15 cellular contexts compared by ENCODE assay signal in the genomic region with DNA sequence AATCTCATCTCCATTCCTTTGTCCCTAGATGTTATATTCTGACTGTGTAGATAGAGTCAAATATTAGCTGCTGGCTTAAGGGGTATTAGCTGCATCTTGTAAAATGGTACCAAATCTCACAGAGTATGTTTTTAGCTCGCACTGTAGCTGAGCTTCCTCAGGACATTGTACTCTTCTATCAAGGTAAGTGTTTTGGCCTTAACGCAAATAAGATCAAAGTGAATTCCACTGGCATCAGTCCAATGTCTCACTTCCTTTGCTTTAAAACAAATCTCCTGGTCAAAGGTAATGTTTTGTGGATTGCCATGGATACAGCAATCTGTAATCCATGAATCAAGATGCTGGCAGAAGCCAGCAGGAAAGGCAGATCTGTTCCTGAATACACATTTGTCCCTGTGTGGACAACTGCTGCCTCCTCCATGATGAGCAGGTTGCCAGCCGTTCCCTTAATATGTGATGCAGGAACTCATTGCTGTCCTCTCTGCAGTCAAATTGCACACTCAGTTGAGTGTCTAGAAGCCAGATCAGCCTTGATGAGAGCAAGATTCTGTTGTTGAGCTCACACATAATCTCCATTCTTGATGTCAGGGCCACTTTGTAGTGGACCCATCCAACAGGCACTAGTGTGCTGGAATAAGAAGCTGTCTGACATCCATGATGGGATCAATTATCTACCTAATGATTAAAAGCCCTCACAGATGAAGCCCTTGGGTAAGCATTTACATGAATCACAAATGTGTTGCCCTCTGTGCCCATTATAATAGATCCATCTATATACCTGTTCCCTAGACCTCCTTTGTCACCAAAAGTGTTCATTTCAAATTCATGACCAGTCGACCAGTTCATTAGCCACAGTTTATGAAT.
DNase-seq lines count a peak whose midpoint lies in the region; TF ChIP-seq lines count a peak whose summit lies in the region.
"Had no signal": no experiment of that assay in that cellular context is flagged by ENCODE, and none has a peak within 500 bp of the region (broad histone marks: within the 10 kb centered on the region; RNA-seq: fewer than 3 reads in every experiment).

No MANE protein-coding gene starts in this region.

- no peaks in the 10 kb centered on the region for H3K36me3 Mint-ChIP-seq in activated T-helper 2 cell treated with anti-CD3 and anti-CD28 coated beads, Interferon-gamma antibody, Interleukin-2, Interleukin-4, amounts not matched to agents 10 μg/mL and 5 μg/mL and 100 μg/mL, durations not matched to agents 14 hours and 24 hours and 36 hours (ENCODE audit: low read depth)
- H3K36me3 Mint-ChIP-seq: activated naive CD4-positive, alpha-beta T cell treated with anti-CD3 and anti-CD28 coated beads, Interleukin-2, amount 10 ng/mL, durations not matched to agents 7 days and 5 days had no signal

- H3K9ac ChIP-seq in HUES6 (ENCODE audit: low read length) = peak overlapping the region; percentile 19
- H3K9ac ChIP-seq in rectal smooth muscle tissue (ENCODE audit: low read length) = no peak overlapping the region
- H3K9ac ChIP-seq: BLaER1 treated with 17β-estradiol and CSF1 and Interleukin-3, amounts not matched to agents 10 nM and 100 nM had no signal

- CTCF ChIA-PET in RWPE1 (lab: Yijun Ruan, JAX) = no interaction called here

- no peak overlapping the region for H3K27ac ChIP-seq in HUES6 (ENCODE audit: low read depth, low read length)
- H3K27ac ChIP-seq in RWPE1 = no peak overlapping the region
- no peak overlapping the region for H3K27ac ChIP-seq in rectal smooth muscle tissue (ENCODE audit: low read depth, low read length)
- H3K27ac ChIP-seq: BLaER1 treated with 17β-estradiol and CSF1 and Interleukin-3, amounts not matched to agents 10 nM and 100 nM; cardiac muscle cell; foreskin keratinocyte had no signal

- H3K36me3 ChIP-seq in HUES6 (ENCODE audit: control insufficient read depth, insufficient read depth, low read length) (no peaks in the 10 kb centered on the region), kidney epithelial cell (ENCODE audit: control insufficient read depth, insufficient read depth, low read length) (no peaks in the 10 kb centered on the region), rectal smooth muscle tissue (ENCODE audit: control insufficient read depth, insufficient read depth, low read length) (no peaks in the 10 kb centered on the region)
- H3K36me3 ChIP-seq: BLaER1 treated with 17β-estradiol and CSF1 and Interleukin-3, amounts not matched to agents 10 nM and 100 nM; cardiac muscle cell had no signal

- no peaks in the 10 kb centered on the region for H3K4me1 Mint-ChIP-seq in activated T-helper 2 cell treated with anti-CD3 and anti-CD28 coated beads, Interferon-gamma antibody, Interleukin-2, Interleukin-4, amounts not matched to agents 10 μg/mL and 5 μg/mL and 100 μg/mL, durations not matched to agents 14 hours and 24 hours and 36 hours (ENCODE audit: low read depth)
- H3K4me1 Mint-ChIP-seq: activated naive CD4-positive, alpha-beta T cell treated with anti-CD3 and anti-CD28 coated beads, Interleukin-2, amount 10 ng/mL, durations not matched to agents 7 days and 5 days had no signal

- no peaks in the 10 kb centered on the region for H3K4me1 ChIP-seq in HUES6 (ENCODE audit: control insufficient read depth, insufficient read depth, low read length)
- peaks cover 15% of the 10 kb centered on the region for H3K4me1 ChIP-seq in rectal smooth muscle tissue (ENCODE audit: control insufficient read depth, insufficient read depth, low read length)
- H3K4me1 ChIP-seq: BLaER1 treated with 17β-estradiol and CSF1 and Interleukin-3, amounts not matched to agents 10 nM and 100 nM; foreskin keratinocyte had no signal

- H3K4me3 ChIP-seq in HUES6 (ENCODE audit: low read depth, low read length) (no peak overlapping the region), kidney epithelial cell (ENCODE audit: low read depth, low read length) (no peak overlapping the region), rectal smooth muscle tissue (ENCODE audit: low read length) (peak overlapping the region; percentile 4)
- H3K4me3 ChIP-seq: BLaER1 treated with 17β-estradiol and CSF1 and Interleukin-3, amounts not matched to agents 10 nM and 100 nM; cardiac muscle cell had no signal

- H3K9me3 Mint-ChIP-seq in activated T-helper 2 cell treated with anti-CD3 and anti-CD28 coated beads, Interferon-gamma antibody, Interleukin-2, Interleukin-4, amounts not matched to agents 10 μg/mL and 5 μg/mL and 100 μg/mL, durations not matched to agents 14 hours and 24 hours and 36 hours = no peaks in the 10 kb centered on the region
- H3K9me3 Mint-ChIP-seq: activated naive CD4-positive, alpha-beta T cell treated with anti-CD3 and anti-CD28 coated beads, Interleukin-2, amount 10 ng/mL, durations not matched to agents 7 days and 5 days had no signal

- DNase-seq in RWPE1 (ENCODE audit: low spot score) (peak; percentile 8), kidney epithelial cell (ENCODE audit: low read depth) (peak; percentile 35), EL (no peak), NCI-H2029 (lab: John Stamatoyannopoulos, UW) (no peak), T-helper 1 cell (no peak)
- DNase-seq in activated T-helper 2 cell treated with anti-CD3 and anti-CD28 coated beads, Interferon-gamma antibody, Interleukin-2, Interleukin-4, amounts not matched to agents 10 μg/mL and 5 μg/mL and 100 μg/mL, durations not matched to agents 14 hours and 24 hours and 36 hours (ENCODE audit: low spot score) = no peak
- DNase-seq: activated CD8-positive, alpha-beta memory T cell treated with anti-CD3 and anti-CD28 coated beads, Interleukin-2, amount 50 U/mL, for 4 hours; activated naive CD4-positive, alpha-beta T cell treated with anti-CD3 and anti-CD28 coated beads, Interleukin-2, amount 10 ng/mL, durations not matched to agents 7 days and 5 days; foreskin keratinocyte; stimulated activated CD4-positive, alpha-beta T cell treated with anti-CD3 and anti-CD28 coated beads, Interleukin-15, amount 100 ng/mL, for 24 hours; T-helper 2 cell had no signal

- no peak overlapping the region for H3K27ac Mint-ChIP-seq in activated T-helper 2 cell treated with anti-CD3 and anti-CD28 coated beads, Interferon-gamma antibody, Interleukin-2, Interleukin-4, amounts not matched to agents 10 μg/mL and 5 μg/mL and 100 μg/mL, durations not matched to agents 14 hours and 24 hours and 36 hours
- H3K27ac Mint-ChIP-seq: activated naive CD4-positive, alpha-beta T cell treated with anti-CD3 and anti-CD28 coated beads, Interleukin-2, amount 10 ng/mL, durations not matched to agents 7 days and 5 days had no signal

- intact Hi-C loops in activated T-helper 2 cell treated with anti-CD3 and anti-CD28 coated beads, Interferon-gamma antibody, Interleukin-2, Interleukin-4, amounts not matched to agents 10 μg/mL and 5 μg/mL and 100 μg/mL, durations not matched to agents 14 hours and 24 hours and 36 hours (cut with micrococcal nuclease) = no loop called here

- POLR2A ChIA-PET in RWPE1 (lab: Yijun Ruan, JAX; ENCODE audit: low non-redundant PET) = no interaction called here

- TF ChIP-seq CTCF in RWPE1 (conservative IDR thresholded peaks at IDR 0.05; ENCODE audit: low read depth) = no peak
- TF ChIP-seq CTCF in kidney epithelial cell (IDR thresholded peaks at IDR 0.05; ENCODE audit: insufficient read depth, low read length, poor library complexity, severe bottlenecking) = no peak

- H3K27me3 ChIP-seq in HUES6 (ENCODE audit: control insufficient read depth, insufficient read depth, low read length) (no peaks in the 10 kb centered on the region), kidney epithelial cell (ENCODE audit: control insufficient read depth, insufficient read depth, low read length) (no peaks in the 10 kb centered on the region), rectal smooth muscle tissue (ENCODE audit: control insufficient read depth, insufficient read depth, low read length) (no peaks in the 10 kb centered on the region)
- H3K27me3 ChIP-seq: BLaER1 treated with 17β-estradiol and CSF1 and Interleukin-3, amounts not matched to agents 10 nM and 100 nM; cardiac muscle cell; foreskin keratinocyte had no signal

- H3K27me3 Mint-ChIP-seq in activated T-helper 2 cell treated with anti-CD3 and anti-CD28 coated beads, Interferon-gamma antibody, Interleukin-2, Interleukin-4, amounts not matched to agents 10 μg/mL and 5 μg/mL and 100 μg/mL, durations not matched to agents 14 hours and 24 hours and 36 hours (ENCODE audit: low read depth) = no peaks in the 10 kb centered on the region
- H3K27me3 Mint-ChIP-seq: activated naive CD4-positive, alpha-beta T cell treated with anti-CD3 and anti-CD28 coated beads, Interleukin-2, amount 10 ng/mL, durations not matched to agents 7 days and 5 days had no signal

- H3K4me3 Mint-ChIP-seq in activated T-helper 2 cell treated with anti-CD3 and anti-CD28 coated beads, Interferon-gamma antibody, Interleukin-2, Interleukin-4, amounts not matched to agents 10 μg/mL and 5 μg/mL and 100 μg/mL, durations not matched to agents 14 hours and 24 hours and 36 hours (ENCODE audit: low read depth) = no peak overlapping the region
- H3K4me3 Mint-ChIP-seq: activated naive CD4-positive, alpha-beta T cell treated with anti-CD3 and anti-CD28 coated beads, Interleukin-2, amount 10 ng/mL, durations not matched to agents 7 days and 5 days had no signal

- H3K9me3 ChIP-seq in HUES6 (ENCODE audit: control insufficient read depth, insufficient read depth, low read depth, low read length) = no peaks in the 10 kb centered on the region
- H3K9me3 ChIP-seq: BLaER1 treated with 17β-estradiol and CSF1 and Interleukin-3, amounts not matched to agents 10 nM and 100 nM had no signal

Comparison
In these comparisons a context has a peak if more than half of its experiments do, and no peak if none do; other contexts are left out.
1. DNase-seq: peak in RWPE1 (single experiment) and kidney epithelial cell (single experiment); none in EL (single experiment), NCI-H2029 (single experiment), activated T-helper 2 cell treated with anti-CD3 and anti-CD28 coated beads, Interferon-gamma antibody, Interleukin-2, Interleukin-4, amounts not matched to agents 10 μg/mL and 5 μg/mL and 100 μg/mL, durations not matched to agents 14 hours and 24 hours and 36 hours (single experiment) and T-helper 1 cell (0 of 5).